ENCODE assay signal across 26 cellular contexts in genomic region chr13:97979556-97979955, GRCh38. TPM values are rescaled to one million over a fixed set of nuclear protein-coding genes. Genes with fewer than 3 reads are reported as not detected.
DNase-seq lines count a peak whose midpoint lies in the region; ATAC-seq, FAIRE-seq and TF ChIP-seq lines count a peak whose summit lies in the region.
"Had no signal": no experiment of that assay in that cellular context is flagged by ENCODE, and none has a peak within 500 bp of the region (broad histone marks: within the 10 kb centered on the region; RNA-seq: fewer than 3 reads in every experiment).

No MANE protein-coding gene starts in this region.

- peak overlapping the region; percentile 79; the same call in 1 of the 2 replicates for H3K4me2 ChIP-seq in DND-41 (ENCODE audit: insufficient read depth, low read length)
- H3K4me2 ChIP-seq in keratinocyte (ENCODE audit: control insufficient read depth, extremely low read depth, insufficient read depth, low read depth, low read length) = peak overlapping the region; percentile 90

- H3K27ac ChIP-seq in DND-41 (ENCODE audit: low read length) (no peak overlapping the region), HEK293 (ENCODE audit: extremely low read depth, low read depth, low read length) (no peak overlapping the region), keratinocyte (ENCODE audit: control insufficient read depth, insufficient read depth, low read length) (no peak overlapping the region)
- H3K27ac ChIP-seq: gastroesophageal sphincter, pancreas, thoracic aorta, VCaP had no signal

- POLR2A ChIA-PET in HEK293 (lab: Yijun Ruan, JAX) = no interaction called here
- POLR2A ChIA-PET in WTC11 (lab: Charles Lee) = no interaction called here

- H3K27ac Mint-ChIP-seq in WTC11 = no peak overlapping the region
- H3K27ac Mint-ChIP-seq: CD8-positive, alpha-beta T cell had no signal

- no peak for FAIRE-seq in keratinocyte (lab: Jason Lieb, UNC)
- FAIRE-seq: GM12892, HTR-8/SVneo, pancreas had no signal

- H3K36me3 ChIP-seq in DND-41 (ENCODE audit: insufficient read depth, low read length) = peaks cover 35% of the 10 kb centered on the region
- peaks cover 17 to 31% of the 10 kb centered on the region in 2 experiments for H3K36me3 ChIP-seq in HEK293 (ENCODE audit: control insufficient read depth in 2 of 2, insufficient read depth in 1 of 2, low read length in 2 of 2)
- H3K36me3 ChIP-seq in keratinocyte (ENCODE audit: control insufficient read depth in 2 of 2, extremely low read depth in 1 of 2, insufficient read depth in 2 of 2, low read length in 2 of 2) = peaks cover 0 to 8% of the 10 kb centered on the region in 2 experiments

- DNase-seq in DND-41 (no peak), WTC11 (ENCODE audit: low spot score) (no peak), keratinocyte (ENCODE audit: low read depth, low spot score) (no peak), GM03348 (ENCODE audit: low spot score) (no peak), inferior parietal cortex (ENCODE audit: extremely low spot score) (no peak), SIG-M5 (lab: John Stamatoyannopoulos, UW) (no peak)
- DNase-seq: activated CD4-positive, alpha-beta T cell treated with anti-CD3 and anti-CD28 coated beads, Interleukin-2, amount 50 U/mL, for 1 hour; activated CD8-positive, alpha-beta memory T cell treated with anti-CD3 and anti-CD28 coated beads, Interleukin-2, amount 50 U/mL, for 4 hours; activated gamma-delta T cell; aorta; CD8-positive, alpha-beta T cell; cerebellar nuclear complex; DMS153; naive thymus-derived CD4-positive, alpha-beta T cell; NCI-H1417 treated with DMSO at 0.1 percent for 48 hours; NCI-H524 treated with DMSO at 0.1 percent for 48 hours; pancreas; right cardiac atrium; T-helper 2 cell had no signal

- dilution Hi-C loops in keratinocyte (cut with MboI; ENCODE audit: extremely low pct_ligation_motif_present, low sequenced_read_pairs) = no loop called here

- peaks cover 46% of the 10 kb centered on the region; the same call in 1 of the 2 replicates for H4K20me1 ChIP-seq in DND-41 (ENCODE audit: insufficient read depth, low read length)
- H4K20me1 ChIP-seq in keratinocyte (ENCODE audit: control insufficient read depth, extremely low read depth, insufficient read depth, low read length) = peaks cover 2% of the 10 kb centered on the region

- no peaks in the 10 kb centered on the region for H3K27me3 Mint-ChIP-seq in WTC11 (ENCODE audit: low read depth)
- H3K27me3 Mint-ChIP-seq: naive thymus-derived CD4-positive, alpha-beta T cell had no signal

- CTCF ChIA-PET in HEK293 (lab: Yijun Ruan, JAX) = no interaction called here
- CTCF ChIA-PET in WTC11 (lab: Charles Lee) = no interaction called here

- no peaks in the 10 kb centered on the region for H3K9me3 Mint-ChIP-seq in WTC11
- H3K9me3 Mint-ChIP-seq: CD8-positive, alpha-beta T cell; naive thymus-derived CD4-positive, alpha-beta T cell had no signal

- H3K36me3 Mint-ChIP-seq in WTC11 = peaks cover 23% of the 10 kb centered on the region

- H3K27me3 ChIP-seq in DND-41 (ENCODE audit: insufficient read depth, low read length, poor library complexity) (no peaks in the 10 kb centered on the region), keratinocyte (ENCODE audit: control insufficient read depth, extremely low read depth, insufficient read depth, low read length) (no peaks in the 10 kb centered on the region)
- H3K27me3 ChIP-seq: gastroesophageal sphincter, pancreas had no signal

- ATAC-seq in DND-41 (ENCODE audit: insufficient read depth, low read depth) = no peak
- no peak for ATAC-seq in WTC11
- ATAC-seq: CD8-positive, alpha-beta T cell; gastroesophageal sphincter; naive thymus-derived CD4-positive, alpha-beta T cell; pancreas; right cardiac atrium had no signal

- H3K4me1 ChIP-seq in DND-41 (ENCODE audit: insufficient read depth, low read length) (peaks cover 37% of the 10 kb centered on the region), HEK293 (ENCODE audit: control insufficient read depth, insufficient read depth, low read length) (peaks cover 5% of the 10 kb centered on the region; the same call in 1 of the 2 replicates), keratinocyte (ENCODE audit: control insufficient read depth, extremely low read depth, insufficient read depth, low read length) (peaks cover 23% of the 10 kb centered on the region)

- no peaks in the 10 kb centered on the region for H3K9me1 ChIP-seq in keratinocyte (ENCODE audit: control insufficient read depth, extremely low read depth, insufficient read depth, low read length)

- peak overlapping the region in 1 of 2 experiments; percentile 9; a peak in 2 of 4 replicates for H3K4me3 ChIP-seq in DND-41 (ENCODE audit: low read depth in 1 of 2, low read length in 2 of 2)
- H3K4me3 ChIP-seq in HEK293 (ENCODE audit: low read depth, low read length) = no peak overlapping the region
- H3K4me3 ChIP-seq in keratinocyte (ENCODE audit: control insufficient read depth in 2 of 3, extremely low read depth in 1 of 3, insufficient read depth in 2 of 3, low read depth in 1 of 3, low read length in 3 of 3) = no peak overlapping the region
- H3K4me3 ChIP-seq: gastroesophageal sphincter had no signal

- H3K9me3 ChIP-seq in DND-41 (ENCODE audit: insufficient read depth, low read length, severe bottlenecking) (no peaks in the 10 kb centered on the region), HEK293 (ENCODE audit: control insufficient read depth, insufficient read depth, low read depth, low read length) (no peaks in the 10 kb centered on the region), keratinocyte (ENCODE audit: control insufficient read depth, low read depth, low read length) (no peaks in the 10 kb centered on the region)
- H3K9me3 ChIP-seq: gastroesophageal sphincter, HAP-1, pancreas, thoracic aorta had no signal

- no peak overlapping the region for H3K9ac ChIP-seq in DND-41 (ENCODE audit: low read depth, low read length)
- no peak overlapping the region for H3K9ac ChIP-seq in keratinocyte (ENCODE audit: control insufficient read depth, extremely low read depth, insufficient read depth, low read length)

- H2AFZ ChIP-seq in DND-41 (ENCODE audit: low read depth, low read length) (no peak overlapping the region), keratinocyte (ENCODE audit: control insufficient read depth, low read length) (no peak overlapping the region)

- peaks cover 37% of the 10 kb centered on the region for H3K4me1 Mint-ChIP-seq in WTC11

- no peak for TF ChIP-seq CTCF in DND-41 (IDR thresholded peaks at IDR 0.05; ENCODE audit: borderline replicate concordance, extremely low read depth, low read length, poor library complexity, severe bottlenecking)
- TF ChIP-seq CTCF in HEK293 (tag by site-specific recombination; IDR thresholded peaks at IDR 0.05) = no peak
- no peak for TF ChIP-seq CTCF in WTC11 (IDR thresholded peaks at IDR 0.05)
- no peak for TF ChIP-seq CTCF in keratinocyte (optimal IDR thresholded peaks at IDR 0.05 in 1 of 3, IDR thresholded peaks at IDR 0.05 in 1 of 3, conservative IDR thresholded peaks at IDR 0.05 in 1 of 3; ENCODE audit: extremely low read depth in 1 of 3, insufficient read depth in 2 of 3, low read length in 3 of 3)

- peaks cover 74% of the 10 kb centered on the region for H3K79me2 ChIP-seq in DND-41 (ENCODE audit: insufficient read depth, low read length)
- peaks cover 64% of the 10 kb centered on the region for H3K79me2 ChIP-seq in keratinocyte (ENCODE audit: control insufficient read depth, insufficient read depth, low read length)

- no peak overlapping the region for H3K4me3 Mint-ChIP-seq in WTC11
- H3K4me3 Mint-ChIP-seq: CD8-positive, alpha-beta T cell had no signal

TF ChIP-seq in HEK293, 187 proteins besides CTCF, POLR2A, EP300 and RAD21 (continues in another document):
- TF ChIP-seq ZNF311 (tag by site-specific recombination; IDR thresholded peaks at IDR 0.05; ENCODE audit: borderline replicate concordance) (no peak), ZFP41 (tag by site-specific recombination; IDR thresholded peaks at IDR 0.05; ENCODE audit: borderline replicate concordance) (no peak), GLI4 (tag by site-specific recombination; IDR thresholded peaks at IDR 0.05) (no peak), BCL11B (tag by site-specific recombination; IDR thresholded peaks at IDR 0.05; ENCODE audit: low read depth) (no peak)

TF ChIP-seq in WTC11, 78 proteins besides CTCF, POLR2A, EP300 and RAD21 (continues in another document):
- TF ChIP-seq NR2C2 (CRISPR knock-in tag; IDR thresholded peaks at IDR 0.05) (no peak), ZNF425 (CRISPR knock-in tag; conservative IDR thresholded peaks at IDR 0.05) (no peak), ZNF121 (CRISPR knock-in tag; IDR thresholded peaks at IDR 0.05) (peak; percentile 97)

RNA-seq across cellular contexts. Expression of gene IPO5, which starts 26.1 kb away (rescaled TPM):
- total RNA-seq in WTC11 (2021) = 275 to 301 TPM (median 280 TPM) in 3 replicates
- polyA plus RNA-seq in keratinocyte = 88.1 to 130 TPM (median 115 TPM) in 3 replicates
- 70.0 TPM for polyA plus RNA-seq in keratinocyte (2011; ENCODE audit: low read depth)
- 72.4 and 129 TPM in 2 replicates for polyA plus RNA-seq in keratinocyte (2011; cell fraction: cytosol; rRNA removed)
- polyA plus RNA-seq in keratinocyte (2011; cell fraction: nucleus; rRNA removed) = 103 and 118 TPM in 2 replicates
- 55.9 and 89.0 TPM in 2 replicates for polyA plus RNA-seq in keratinocyte (2012; ENCODE audit: low replicate concordance)
- polyA minus RNA-seq in keratinocyte = 72.7 to 200 TPM (median 108 TPM) in 3 replicates
- polyA minus RNA-seq in keratinocyte (2011; cell fraction: cytosol; rRNA and poly(A)+ RNA removed) = 82.5 TPM
- polyA minus RNA-seq in keratinocyte (2011; cell fraction: nucleus; rRNA and poly(A)+ RNA removed) = 67.7 and 129 TPM in 2 replicates
